2 cellular contexts compared by ENCODE assay signal in the genomic region with DNA sequence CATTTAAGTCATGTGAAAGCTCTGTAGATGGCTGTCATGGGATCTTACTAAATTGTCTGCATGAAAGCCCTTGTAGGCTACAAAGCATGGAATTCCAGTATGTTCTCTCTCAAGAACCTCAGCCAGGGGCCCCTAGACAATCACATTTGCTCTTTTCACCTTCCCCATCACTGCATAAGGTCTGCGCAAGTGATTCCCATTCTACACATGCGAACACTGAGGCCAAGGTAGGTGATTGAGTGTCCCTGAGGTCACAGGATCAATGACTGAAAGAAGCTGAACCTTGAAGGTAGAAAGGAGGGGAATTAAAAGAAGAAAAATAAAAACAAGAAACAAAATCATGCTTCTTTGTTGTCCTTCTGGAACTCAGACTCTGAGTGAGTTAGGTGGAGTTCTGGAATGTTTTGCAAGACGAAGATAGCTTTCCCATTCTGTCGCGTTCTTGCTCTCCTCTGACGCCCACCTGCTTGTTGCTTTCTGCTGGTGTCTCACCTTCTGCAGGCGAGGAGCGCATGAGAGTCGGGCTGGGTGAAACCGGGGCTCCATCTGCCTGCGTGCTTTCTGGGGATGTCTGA.
TF ChIP-seq lines count a peak whose summit lies in the region.

No MANE protein-coding gene starts in this region.

TF ChIP-seq in SK-N-SH, 30 proteins besides CTCF, POLR2A, EP300 and RAD21 (continued from another document):
- no peak for TF ChIP-seq CHD2 (IDR thresholded peaks at IDR 0.05; ENCODE audit: low read length, partially characterized antibody)
- no peak for TF ChIP-seq NFIC (IDR thresholded peaks at IDR 0.05; ENCODE audit: borderline replicate concordance)

TF ChIP-seq in SK-N-SH treated with all-trans-retinoic acid at 6 μM for 48 hours, 23 proteins besides CTCF, POLR2A, EP300 and RAD21 (continued from another document):
- TF ChIP-seq ZNF565 (CRISPR knock-in tag; conservative IDR thresholded peaks at IDR 0.05; ENCODE audit: low read depth): no peak
